ENCODE assay signal across 22 cellular contexts in the genomic region with DNA sequence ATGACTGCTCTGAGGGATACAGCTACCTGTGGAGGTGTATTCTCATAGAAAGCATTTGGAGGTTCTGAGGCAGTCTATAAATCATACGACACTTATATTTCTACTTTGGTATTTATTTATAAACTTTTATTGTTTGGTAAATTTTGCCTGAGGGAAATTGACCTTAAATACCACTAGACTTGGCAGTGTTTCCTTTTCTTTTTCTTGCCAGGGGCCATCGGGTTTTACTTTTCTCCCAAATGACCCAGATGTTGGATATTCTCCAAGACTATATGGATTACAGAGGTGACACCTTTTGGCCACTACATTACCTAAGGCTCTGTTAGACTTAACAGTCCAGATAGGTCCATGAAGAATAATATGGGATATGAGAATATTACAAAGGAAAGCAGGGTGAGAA.
"Had no signal": no experiment of that assay in that cellular context is flagged by ENCODE, and none has a peak within 500 bp of the region (broad histone marks: within the 10 kb centered on the region; RNA-seq: fewer than 3 reads in every experiment).

No MANE protein-coding gene starts in this region.

- H3K27ac Mint-ChIP-seq: mesothelial cell of epicardium; nephron; stimulated activated naive B cell treated with anti-CD40 and anti-IgM and Interleukin-4, amounts not matched to agents 10 μg/mL and 1 μg/mL and 100 μg/mL, for 72 hours; stimulated activated naive CD8-positive, alpha-beta T cell treated with anti-CD3 and anti-CD28 coated beads, Interleukin-15, Interleukin-2, amounts not matched to agents 100 ng/mL and 50 ng/mL, for 24 hours had no signal

- H3K4me3 Mint-ChIP-seq: mesothelial cell of epicardium; naive B cell; nephron; stimulated activated naive B cell treated with anti-CD40 and anti-IgM and Interleukin-4, amounts not matched to agents 10 μg/mL and 1 μg/mL and 100 μg/mL, for 72 hours; stimulated activated naive CD8-positive, alpha-beta T cell treated with anti-CD3 and anti-CD28 coated beads, Interleukin-15, Interleukin-2, amounts not matched to agents 100 ng/mL and 50 ng/mL, for 24 hours had no signal

- H3K4me3 ChIP-seq: dorsolateral prefrontal cortex, lower lobe of right lung, mucosa of descending colon, pancreas, right lobe of liver, thoracic aorta, tibial nerve, upper lobe of left lung had no signal

- H3K9me3 ChIP-seq: lower lobe of right lung, mucosa of descending colon, pancreas, right lobe of liver, thoracic aorta, tibial nerve, upper lobe of left lung had no signal

- H3K27ac ChIP-seq: dorsolateral prefrontal cortex, lower lobe of right lung, pancreas, right lobe of liver, thoracic aorta, tibial nerve, upper lobe of left lung had no signal

- H3K27me3 Mint-ChIP-seq: naive B cell; stimulated activated naive B cell treated with anti-CD40 and anti-IgM and Interleukin-4, amounts not matched to agents 10 μg/mL and 1 μg/mL and 100 μg/mL, for 72 hours; stimulated activated naive CD8-positive, alpha-beta T cell treated with anti-CD3 and anti-CD28 coated beads, Interleukin-15, Interleukin-2, amounts not matched to agents 100 ng/mL and 50 ng/mL, for 24 hours had no signal

- H3K27me3 ChIP-seq: dorsolateral prefrontal cortex, pancreas, right lobe of liver, tibial nerve, upper lobe of left lung had no signal

- H3K9me3 Mint-ChIP-seq: mesothelial cell of epicardium; naive B cell; nephron; stimulated activated naive B cell treated with anti-CD40 and anti-IgM and Interleukin-4, amounts not matched to agents 10 μg/mL and 1 μg/mL and 100 μg/mL, for 72 hours; stimulated activated naive CD8-positive, alpha-beta T cell treated with anti-CD3 and anti-CD28 coated beads, Interleukin-15, Interleukin-2, amounts not matched to agents 100 ng/mL and 50 ng/mL, for 24 hours had no signal

- ATAC-seq: left ventricle myocardium superior; lower lobe of right lung; mucosa of descending colon; pancreas; right lobe of liver; stimulated activated naive B cell treated with anti-CD40 and anti-IgM and Interleukin-4, amounts not matched to agents 10 μg/mL and 1 μg/mL and 100 μg/mL, for 72 hours had no signal

- H3K4me1 ChIP-seq: lower lobe of right lung had no signal

- DNase-seq: dorsolateral prefrontal cortex; effector CD4-positive, alpha-beta T cell; head of caudate nucleus; left ventricle myocardium superior; lower lobe of right lung; mesenchymal stem cell; mucosa of descending colon; naive B cell; occipital lobe; pancreas; retina; right lobe of liver; small intestine; stimulated activated CD4-positive, alpha-beta T cell treated with anti-CD3 and anti-CD28 coated beads, Interleukin-15, amount 100 ng/mL, for 24 hours; stimulated activated CD4-positive, alpha-beta T cell treated with anti-CD3 and anti-CD28 coated beads, Interleukin-2, amount 100 ng/mL, for 48 hours; stimulated activated naive B cell treated with anti-CD40 and anti-IgM and Interleukin-4, amounts not matched to agents 10 μg/mL and 1 μg/mL and 100 μg/mL, for 72 hours; upper lobe of left lung had no signal
